In the genomic region with DNA sequence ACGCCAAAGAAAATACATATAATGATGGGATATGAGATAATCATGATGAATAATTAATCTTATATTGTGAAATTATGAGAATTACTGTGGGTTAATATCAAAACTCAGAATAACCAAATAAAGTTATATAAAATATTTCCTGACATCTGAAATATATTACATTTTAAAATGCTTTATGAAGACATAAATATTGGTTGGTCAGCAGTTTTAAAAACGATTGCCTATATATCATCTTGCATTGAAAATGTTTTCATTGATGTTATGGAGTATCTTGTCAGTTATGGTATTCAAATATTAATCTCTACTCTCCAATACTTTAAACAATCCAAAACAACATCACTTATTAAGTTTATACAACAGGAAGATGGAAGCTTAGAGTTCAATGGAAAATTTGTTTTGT, we compare ENCODE assay signal across 10 cellular contexts.
"Had no signal": no experiment of that assay in that cellular context is flagged by ENCODE, and none has a peak within 500 bp of the region (broad histone marks: within the 10 kb centered on the region; RNA-seq: fewer than 3 reads in every experiment).

No MANE protein-coding gene starts in this region.

- H3K4me1 ChIP-seq: HAP-1 had no signal

- H3K9me3 ChIP-seq: HAP-1 had no signal

- ATAC-seq: GM23338, HCT116 had no signal

- H3K4me3 ChIP-seq: GM23248, GM23338, HAP-1 had no signal

- FAIRE-seq: H1 had no signal

- H2AFZ ChIP-seq: GM23248, GM23338 had no signal

- H3K9ac ChIP-seq: GM23248 had no signal

- H3K36me3 ChIP-seq: HAP-1 had no signal

- H3K4me2 ChIP-seq: GM23338 had no signal

- H3K27ac ChIP-seq: GM23248 had no signal

- DNase-seq: GM23248, GOT3, H7, H9, HCEC 1CT, HFFc6 had no signal
